In the genomic region with DNA sequence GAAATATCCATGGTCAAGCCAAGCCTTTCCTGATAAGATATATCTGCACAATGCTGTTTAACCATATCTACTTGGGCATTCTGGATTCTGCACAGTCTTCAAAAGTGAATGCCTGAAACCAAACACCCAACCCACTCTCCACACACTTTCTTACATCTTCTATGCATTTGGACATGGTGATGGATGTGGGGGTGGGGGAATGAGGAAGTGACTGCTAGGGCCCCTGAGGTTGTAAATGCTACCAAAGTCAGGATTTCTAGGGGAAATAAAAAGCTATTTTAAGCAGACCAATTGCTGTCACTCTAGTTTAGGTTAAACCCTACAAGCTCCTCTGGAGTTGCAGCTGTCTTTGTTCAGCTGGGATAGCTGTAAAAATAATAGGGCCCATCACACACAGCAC, we compare ENCODE assay signal across 24 cellular contexts. TPM values are rescaled to one million over a fixed set of nuclear protein-coding genes. Genes with fewer than 3 reads are reported as not detected.
DNase-seq lines count a peak whose midpoint lies in the region; ATAC-seq and TF ChIP-seq lines count a peak whose summit lies in the region.
"Had no signal": no experiment of that assay in that cellular context is flagged by ENCODE, and none has a peak within 500 bp of the region (broad histone marks: within the 10 kb centered on the region; RNA-seq: fewer than 3 reads in every experiment).

No MANE protein-coding gene starts in this region.

- no peak for TF ChIP-seq CTCF in HFFc6 (IDR thresholded peaks at IDR 0.05)

- H3K4me3 Mint-ChIP-seq in stimulated activated naive B cell treated with anti-CD40 and anti-IgM and Interleukin-4, amounts not matched to agents 10 μg/mL and 1 μg/mL and 100 μg/mL, for 72 hours = no peak overlapping the region
- H3K4me3 Mint-ChIP-seq in HFFc6 = no peak overlapping the region
- H3K4me3 Mint-ChIP-seq: activated CD4-positive, alpha-beta memory T cell treated with anti-CD3 and anti-CD28 coated beads for 36 hours; natural killer cell; stimulated activated naive CD8-positive, alpha-beta T cell treated with anti-CD3 and anti-CD28 coated beads, Interleukin-15, Interleukin-2, amounts not matched to agents 100 ng/mL and 50 ng/mL, for 24 hours had no signal

- peaks cover 0 to 1% of the 10 kb centered on the region in 2 donors for H3K9me3 Mint-ChIP-seq in stimulated activated naive B cell treated with anti-CD40 and anti-IgM and Interleukin-4, amounts not matched to agents 10 μg/mL and 1 μg/mL and 100 μg/mL, for 72 hours
- no peaks in the 10 kb centered on the region for H3K9me3 Mint-ChIP-seq in HFFc6
- H3K9me3 Mint-ChIP-seq: activated naive CD4-positive, alpha-beta T cell treated with anti-CD3 and anti-CD28 coated beads, Interleukin-2, amount 50 U/mL, for 72 hours; natural killer cell; stimulated activated naive CD8-positive, alpha-beta T cell treated with anti-CD3 and anti-CD28 coated beads, Interleukin-15, Interleukin-2, amounts not matched to agents 100 ng/mL and 50 ng/mL, for 24 hours had no signal

- H3K4me1 Mint-ChIP-seq in stimulated activated naive B cell treated with anti-CD40 and anti-IgM and Interleukin-4, amounts not matched to agents 10 μg/mL and 1 μg/mL and 100 μg/mL, for 72 hours = peaks cover 0 to 3% of the 10 kb centered on the region in 2 donors
- no peaks in the 10 kb centered on the region for H3K4me1 Mint-ChIP-seq in HFFc6 (ENCODE audit: low read depth)

- no peaks in the 10 kb centered on the region for H3K36me3 Mint-ChIP-seq in stimulated activated naive B cell treated with anti-CD40 and anti-IgM and Interleukin-4, amounts not matched to agents 10 μg/mL and 1 μg/mL and 100 μg/mL, for 72 hours
- H3K36me3 Mint-ChIP-seq in HFFc6 (ENCODE audit: low read depth) = no peaks in the 10 kb centered on the region
- H3K36me3 Mint-ChIP-seq: activated CD4-positive, alpha-beta memory T cell treated with anti-CD3 and anti-CD28 coated beads for 36 hours; activated naive CD4-positive, alpha-beta T cell treated with anti-CD3 and anti-CD28 coated beads, Interleukin-2, amount 50 U/mL, for 72 hours; natural killer cell had no signal

- no peak overlapping the region for H3K27ac Mint-ChIP-seq in stimulated activated naive B cell treated with anti-CD40 and anti-IgM and Interleukin-4, amounts not matched to agents 10 μg/mL and 1 μg/mL and 100 μg/mL, for 72 hours
- no peak overlapping the region for H3K27ac Mint-ChIP-seq in HFFc6
- H3K27ac Mint-ChIP-seq: activated CD4-positive, alpha-beta memory T cell treated with anti-CD3 and anti-CD28 coated beads for 36 hours; activated naive CD4-positive, alpha-beta T cell treated with anti-CD3 and anti-CD28 coated beads, Interleukin-2, amount 50 U/mL, for 72 hours; natural killer cell; stimulated activated naive CD8-positive, alpha-beta T cell treated with anti-CD3 and anti-CD28 coated beads, Interleukin-15, Interleukin-2, amounts not matched to agents 100 ng/mL and 50 ng/mL, for 24 hours had no signal

- peaks cover 12 to 17% of the 10 kb centered on the region in 2 donors for H3K27me3 Mint-ChIP-seq in stimulated activated naive B cell treated with anti-CD40 and anti-IgM and Interleukin-4, amounts not matched to agents 10 μg/mL and 1 μg/mL and 100 μg/mL, for 72 hours
- peaks cover 22% of the 10 kb centered on the region for H3K27me3 Mint-ChIP-seq in HFFc6 (ENCODE audit: insufficient read depth)

- DNase-seq in NCI-H146 (lab: John Stamatoyannopoulos, UW) = peak; percentile 12
- DNase-seq in NCI-H146 treated with DMSO at 0.1 percent for 48 hours (lab: John Stamatoyannopoulos, UW; ENCODE audit: unreplicated experiment) = no peak
- peak; percentile 87 for DNase-seq in MV-4-11 (lab: John Stamatoyannopoulos, UW)
- peak; percentile 82 to 83 for DNase-seq in SHP77 (lab: John Stamatoyannopoulos, UW)
- no peak for DNase-seq in stimulated activated naive B cell treated with anti-CD40 and anti-IgM and Interleukin-4, amounts not matched to agents 10 μg/mL and 1 μg/mL and 100 μg/mL, for 72 hours
- no peak for DNase-seq in HFFc6
- DNase-seq: activated CD4-positive, alpha-beta memory T cell treated with anti-CD3 and anti-CD28 coated beads for 36 hours; anterior cingulate cortex; DMS153; effector CD4-positive, alpha-beta T cell; islet precursor cell; MM.1S; natural killer cell; NCI-H2029; NCI-H2227 treated with DMSO at 0.1 percent for 48 hours; NCI-H526 treated with DMSO at 0.1 percent for 48 hours; PC-3 had no signal

- peak; percentile 49 to 69 for ATAC-seq in stimulated activated naive B cell treated with anti-CD40 and anti-IgM and Interleukin-4, amounts not matched to agents 10 μg/mL and 1 μg/mL and 100 μg/mL, for 72 hours (replicated peaks)
- ATAC-seq in HG03565 (IDR thresholded peaks at IDR 0.05; ENCODE audit: unreplicated experiment) (no peak), SK-N-SH treated with all-trans-retinoic acid at 6 μM for 48 hours (no peak)
- ATAC-seq: activated CD4-positive, CD25-positive, alpha-beta regulatory T cell treated with anti-CD3 and anti-CD28 coated beads, Interleukin-2, amount 50 U/mL, for 24 hours; activated naive CD4-positive, alpha-beta T cell treated with anti-CD3 and anti-CD28 coated beads, Interleukin-2, amount 50 U/mL, for 72 hours; natural killer cell; PC-3; Right ventricle myocardium inferior had no signal

TF ChIP-seq in SK-N-SH treated with all-trans-retinoic acid at 6 μM for 48 hours, 23 proteins besides CTCF, POLR2A, EP300 and RAD21 (continues in another document):
- TF ChIP-seq ZNF8 (CRISPR knock-in tag; IDR thresholded peaks at IDR 0.05) (no peak), SNAI2 (CRISPR knock-in tag; IDR thresholded peaks at IDR 0.05) (no peak), ZFP3 (CRISPR knock-in tag; IDR thresholded peaks at IDR 0.05) (no peak), ARNTL (CRISPR knock-in tag; IDR thresholded peaks at IDR 0.05; ENCODE audit: borderline replicate concordance, low read depth) (no peak), ZC3H10 (CRISPR knock-in tag; IDR thresholded peaks at IDR 0.05) (no peak), ESRRG (CRISPR knock-in tag; IDR thresholded peaks at IDR 0.05) (no peak), CSDC2 (CRISPR knock-in tag; IDR thresholded peaks at IDR 0.05) (no peak), GLIS3 (CRISPR knock-in tag; IDR thresholded peaks at IDR 0.05) (no peak), ZNF70 (CRISPR knock-in tag; IDR thresholded peaks at IDR 0.05) (no peak), TCF4 (CRISPR knock-in tag; IDR thresholded peaks at IDR 0.05; ENCODE audit: borderline replicate concordance) (no peak), OSR1 (CRISPR knock-in tag; IDR thresholded peaks at IDR 0.05) (no peak), RARB (CRISPR knock-in tag; IDR thresholded peaks at IDR 0.05) (no peak), ISL1 (CRISPR knock-in tag; IDR thresholded peaks at IDR 0.05) (no peak)
- TF ChIP-seq, protein P1, sequence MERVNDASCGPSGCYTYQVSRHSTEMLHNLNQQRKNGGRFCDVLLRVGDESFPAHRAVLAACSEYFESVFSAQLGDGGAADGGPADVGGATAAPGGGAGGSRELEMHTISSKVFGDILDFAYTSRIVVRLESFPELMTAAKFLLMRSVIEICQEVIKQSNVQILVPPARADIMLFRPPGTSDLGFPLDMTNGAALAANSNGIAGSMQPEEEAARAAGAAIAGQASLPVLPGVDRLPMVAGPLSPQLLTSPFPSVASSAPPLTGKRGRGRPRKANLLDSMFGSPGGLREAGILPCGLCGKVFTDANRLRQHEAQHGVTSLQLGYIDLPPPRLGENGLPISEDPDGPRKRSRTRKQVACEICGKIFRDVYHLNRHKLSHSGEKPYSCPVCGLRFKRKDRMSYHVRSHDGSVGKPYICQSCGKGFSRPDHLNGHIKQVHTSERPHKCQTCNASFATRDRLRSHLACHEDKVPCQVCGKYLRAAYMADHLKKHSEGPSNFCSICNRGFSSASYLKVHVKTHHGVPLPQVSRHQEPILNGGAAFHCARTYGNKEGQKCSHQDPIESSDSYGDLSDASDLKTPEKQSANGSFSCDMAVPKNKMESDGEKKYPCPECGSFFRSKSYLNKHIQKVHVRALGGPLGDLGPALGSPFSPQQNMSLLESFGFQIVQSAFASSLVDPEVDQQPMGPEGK (CRISPR knock-in tag; IDR thresholded peaks at IDR 0.05; ENCODE audit: borderline replicate concordance) = no peak
- TF ChIP-seq, protein P2, sequence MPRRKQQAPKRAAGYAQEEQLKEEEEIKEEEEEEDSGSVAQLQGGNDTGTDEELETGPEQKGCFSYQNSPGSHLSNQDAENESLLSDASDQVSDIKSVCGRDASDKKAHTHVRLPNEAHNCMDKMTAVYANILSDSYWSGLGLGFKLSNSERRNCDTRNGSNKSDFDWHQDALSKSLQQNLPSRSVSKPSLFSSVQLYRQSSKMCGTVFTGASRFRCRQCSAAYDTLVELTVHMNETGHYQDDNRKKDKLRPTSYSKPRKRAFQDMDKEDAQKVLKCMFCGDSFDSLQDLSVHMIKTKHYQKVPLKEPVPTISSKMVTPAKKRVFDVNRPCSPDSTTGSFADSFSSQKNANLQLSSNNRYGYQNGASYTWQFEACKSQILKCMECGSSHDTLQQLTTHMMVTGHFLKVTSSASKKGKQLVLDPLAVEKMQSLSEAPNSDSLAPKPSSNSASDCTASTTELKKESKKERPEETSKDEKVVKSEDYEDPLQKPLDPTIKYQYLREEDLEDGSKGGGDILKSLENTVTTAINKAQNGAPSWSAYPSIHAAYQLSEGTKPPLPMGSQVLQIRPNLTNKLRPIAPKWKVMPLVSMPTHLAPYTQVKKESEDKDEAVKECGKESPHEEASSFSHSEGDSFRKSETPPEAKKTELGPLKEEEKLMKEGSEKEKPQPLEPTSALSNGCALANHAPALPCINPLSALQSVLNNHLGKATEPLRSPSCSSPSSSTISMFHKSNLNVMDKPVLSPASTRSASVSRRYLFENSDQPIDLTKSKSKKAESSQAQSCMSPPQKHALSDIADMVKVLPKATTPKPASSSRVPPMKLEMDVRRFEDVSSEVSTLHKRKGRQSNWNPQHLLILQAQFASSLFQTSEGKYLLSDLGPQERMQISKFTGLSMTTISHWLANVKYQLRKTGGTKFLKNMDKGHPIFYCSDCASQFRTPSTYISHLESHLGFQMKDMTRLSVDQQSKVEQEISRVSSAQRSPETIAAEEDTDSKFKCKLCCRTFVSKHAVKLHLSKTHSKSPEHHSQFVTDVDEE (CRISPR knock-in tag; IDR thresholded peaks at IDR 0.05) = no peak
- TF ChIP-seq, protein P3, sequence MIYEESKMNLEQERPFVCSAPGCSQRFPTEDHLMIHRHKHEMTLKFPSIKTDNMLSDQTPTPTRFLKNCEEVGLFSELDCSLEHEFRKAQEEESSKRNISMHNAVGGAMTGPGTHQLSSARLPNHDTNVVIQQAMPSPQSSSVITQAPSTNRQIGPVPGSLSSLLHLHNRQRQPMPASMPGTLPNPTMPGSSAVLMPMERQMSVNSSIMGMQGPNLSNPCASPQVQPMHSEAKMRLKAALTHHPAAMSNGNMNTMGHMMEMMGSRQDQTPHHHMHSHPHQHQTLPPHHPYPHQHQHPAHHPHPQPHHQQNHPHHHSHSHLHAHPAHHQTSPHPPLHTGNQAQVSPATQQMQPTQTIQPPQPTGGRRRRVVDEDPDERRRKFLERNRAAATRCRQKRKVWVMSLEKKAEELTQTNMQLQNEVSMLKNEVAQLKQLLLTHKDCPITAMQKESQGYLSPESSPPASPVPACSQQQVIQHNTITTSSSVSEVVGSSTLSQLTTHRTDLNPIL (CRISPR knock-in tag; IDR thresholded peaks at IDR 0.05; ENCODE audit: low read depth) = no peak

RNA-seq across cellular contexts. Expression of gene TGFA, which starts 26.7 kb away (rescaled TPM):
- total RNA-seq in HFFc6 (2021; fragmentation: NEBNext Ultra II Directional; extraction: Animal tissue kit (Norgen Biotek cat#: 25700)) = under 1 TPM in 3 of 6 experiments, not detected in 3; 0.05 to 0.38 (median 0.26) TPM
- total RNA-seq: G401 had no signal

Comparison
In these comparisons a context has a peak if more than half of its experiments do, and no peak if none do; other contexts are left out.
1. DNase-seq: peak in NCI-H146 (single experiment), MV-4-11 (single experiment) and SHP77 (2 of 2); none in NCI-H146 treated with DMSO at 0.1 percent for 48 hours (single experiment), stimulated activated naive B cell treated with anti-CD40 and anti-IgM and Interleukin-4, amounts not matched to agents 10 μg/mL and 1 μg/mL and 100 μg/mL, for 72 hours (single experiment) and HFFc6 (single experiment).
2. ATAC-seq: peak in stimulated activated naive B cell treated with anti-CD40 and anti-IgM and Interleukin-4, amounts not matched to agents 10 μg/mL and 1 μg/mL and 100 μg/mL, for 72 hours (2 of 2); none in HG03565 (single experiment) and SK-N-SH treated with all-trans-retinoic acid at 6 μM for 48 hours (single experiment).